Comparison of ENCODE assay signal across 8 cellular contexts in genomic region chr1:23344987-23345472, GRCh38. TPM values are rescaled to one million over a fixed set of nuclear protein-coding genes. Genes with fewer than 3 reads are reported as not detected.
DNase-seq lines count a peak whose midpoint lies in the region; ATAC-seq, FAIRE-seq and TF ChIP-seq lines count a peak whose summit lies in the region.

No MANE protein-coding gene starts in this region.

- intact Hi-C loops in right cardiac atrium (cut with DNase I) = loop anchor here in 2 of 4 donors (10.0 kb wide), 1 partner anchor 60 kb away; no protein-coding TSS in a partner anchor

- FAIRE-seq in small intestine (lab: Jason Lieb, UNC) = no peak

- H3K14ac ChIP-seq in H9 (ENCODE audit: insufficient read depth, low read length) = peak overlapping the region; percentile 66

- no peak overlapping the region for H2BK120ac ChIP-seq in H9 (ENCODE audit: low read depth, low read length, poor library complexity, severe bottlenecking)

- H3K4me3 Mint-ChIP-seq in H9 (peak overlapping the region; percentile 94 to 97), WTC11 (peak overlapping the region; percentile 88)

- H3K9me3 ChIP-seq in H9 (ENCODE audit: control insufficient read depth, low read depth, low read length) = no peaks in the 10 kb centered on the region
- no peaks in the 10 kb centered on the region for H3K9me3 ChIP-seq in right cardiac atrium (ENCODE audit: control insufficient read depth, low read length)
- no peaks in the 10 kb centered on the region for H3K9me3 ChIP-seq in small intestine (ENCODE audit: control insufficient read depth, low read depth)

- H4K20me1 ChIP-seq in H9 (ENCODE audit: control insufficient read depth, insufficient read depth, insufficient read length) = no peaks in the 10 kb centered on the region

- no peak overlapping the region for H2AK5ac ChIP-seq in H9 (ENCODE audit: insufficient read length, low read length)

- H2BK5ac ChIP-seq in H9 (ENCODE audit: insufficient read length, low read length) = no peak overlapping the region

- H3K79me2 ChIP-seq in ACC112 (ENCODE audit: control insufficient read depth, insufficient read depth, low read length, unreplicated experiment) (peaks cover 38% of the 10 kb centered on the region), H9 (ENCODE audit: insufficient read depth, low read length) (peaks cover 29% of the 10 kb centered on the region; the same call in 1 of the 2 replicates)

- H3K4ac ChIP-seq in H9 (ENCODE audit: low read depth, low read length) = no peak overlapping the region; the same call in 1 of the 2 replicates

- H3K4me2 ChIP-seq in H9 (ENCODE audit: insufficient read depth, insufficient read length, low read length) = peak overlapping the region; percentile 89

- H2AFZ ChIP-seq in ACC112 (ENCODE audit: low read length, unreplicated experiment) (peak overlapping the region; percentile 74), H9 (ENCODE audit: low read length) (peak overlapping the region; percentile 59)

- H3K36me3 Mint-ChIP-seq in H9 (ENCODE audit: insufficient read depth in 1 of 3, low read depth in 3 of 3) (no peaks in the 10 kb centered on the region; a peak in 3 of 7 replicates), WTC11 (no peaks in the 10 kb centered on the region; the same call in 1 of the 2 replicates)

- CTCF ChIA-PET in WTC11 (lab: Charles Lee) = interaction anchor here (0.8 to 1.7 kb wide), 12 partner anchors 13 to 346 kb away, joined by 3 to 22 read pairs (median 6); partner anchors contain the start of genes HTR1D, RPL11 and ZNF436

- H3K18ac ChIP-seq in H9 (ENCODE audit: insufficient read length, low read depth, low read length) = peak overlapping the region; percentile 78

- H3K9ac ChIP-seq in H9 (ENCODE audit: extremely low read depth, insufficient read length, low read length) = peak overlapping the region; percentile 81

- peaks cover 11% of the 10 kb centered on the region for H3K23me2 ChIP-seq in H9 (ENCODE audit: insufficient read length, low read depth, low read length, poor library complexity, severe bottlenecking)

- no peak overlapping the region for H4K8ac ChIP-seq in H9 (replicated peaks; ENCODE audit: insufficient read length, low read depth, low read length)

- H3K79me1 ChIP-seq in H9 (ENCODE audit: insufficient read depth, low read depth, low read length, poor library complexity, severe bottlenecking) = no peaks in the 10 kb centered on the region

- H3K23ac ChIP-seq in H9 (ENCODE audit: insufficient read length, low read depth, low read length) = no peak overlapping the region

- H2BK15ac ChIP-seq in H9 (ENCODE audit: low read depth, low read length) = no peak overlapping the region

- TF ChIP-seq CTCF in H9 (conservative IDR thresholded peaks at IDR 0.05) (no peak), WTC11 (IDR thresholded peaks at IDR 0.05) (no peak)

- ATAC-seq in WTC11 = no peak
- ATAC-seq in right cardiac atrium = peak in 1 of 2 donors; percentile 0
- no peak for ATAC-seq in GM19455 (IDR thresholded peaks at IDR 0.05; ENCODE audit: unreplicated experiment)

- peak overlapping the region; percentile 85 to 97 (median 96) for H3K27ac Mint-ChIP-seq in H9
- peak overlapping the region; percentile 99 for H3K27ac Mint-ChIP-seq in WTC11

- no peak overlapping the region for H3T11ph ChIP-seq in H9 (ENCODE audit: low read length)

- H4K5ac ChIP-seq in H9 (ENCODE audit: insufficient read length, low read depth, low read length) = no peak overlapping the region

- H3K4me1 ChIP-seq in ACC112 (ENCODE audit: control insufficient read depth, insufficient read depth, low read length, unreplicated experiment) (peaks cover 16% of the 10 kb centered on the region), H9 (ENCODE audit: insufficient read depth, low read length) (peaks cover 3% of the 10 kb centered on the region; the same call in 1 of the 2 replicates), right cardiac atrium (ENCODE audit: control insufficient read depth, insufficient read depth, low read length) (no peaks in the 10 kb centered on the region), small intestine (ENCODE audit: control insufficient read depth in 2 of 2, insufficient read depth in 1 of 2, low read depth in 1 of 2, low read length in 1 of 2) (peaks cover 0 to 6% of the 10 kb centered on the region in 2 donors)

- no peak overlapping the region for H4K91ac ChIP-seq in H9 (ENCODE audit: insufficient read length, low read depth, low read length)

- H3K4me3 ChIP-seq in ACC112 (ENCODE audit: low read depth, low read length) = peak overlapping the region; percentile 80
- peak overlapping the region; percentile 60 for H3K4me3 ChIP-seq in right cardiac atrium (ENCODE audit: low read length)
- H3K4me3 ChIP-seq in small intestine (ENCODE audit: low read depth in 1 of 2, low read length in 2 of 2) = peak overlapping the region; percentile 51 to 90

- WGBS in H9 (ENCODE audit: extremely low coverage, insufficient read length, low lambda C conversion rate) = no CpG with 5 or more reads among the region's 8 CpGs
- WGBS in right cardiac atrium = 25% methylated on average over 8 of the region's 8 CpGs
- 28 to 47% (median 46%) methylated on average over 8 of the region's 8 CpGs for WGBS in small intestine, 3 donors

- H3K9me3 Mint-ChIP-seq in H9 (no peaks in the 10 kb centered on the region), WTC11 (no peaks in the 10 kb centered on the region)

- POLR2A ChIA-PET in WTC11 (lab: Charles Lee) = interaction anchor here (0.6 to 1.6 kb wide), 9 partner anchors 10 to 273 kb away, joined by 3 to 22 read pairs (median 5); no protein-coding TSS in a partner anchor

- H2BK12ac ChIP-seq in H9 (ENCODE audit: insufficient read length, low read depth, low read length) = no peak overlapping the region

- H3K27ac ChIP-seq in ACC112 (ENCODE audit: low read depth, low read length) (peak overlapping the region; percentile 97), H9 (ENCODE audit: insufficient read length, low read depth, low read length) (peak overlapping the region; percentile 35), right cardiac atrium (ENCODE audit: low read length) (peak overlapping the region; percentile 80), small intestine (ENCODE audit: low read depth in 1 of 2, low read length in 1 of 2) (peak overlapping the region; percentile 57 to 95)

- DNase-seq in H9 = no peak
- no peak for DNase-seq in WTC11 (ENCODE audit: low spot score)
- no peak for DNase-seq in right cardiac atrium
- no peak for DNase-seq in small intestine
- DNase-seq in COLO829 (ENCODE audit: low spot score) = no peak
- DNase-seq in GF-D8 (lab: John Stamatoyannopoulos, UW) = no peak

- H3K27me3 Mint-ChIP-seq in H9 (ENCODE audit: low read depth) = peaks cover 50% of the 10 kb centered on the region
- H3K27me3 Mint-ChIP-seq in WTC11 (ENCODE audit: low read depth) = peaks cover 54% of the 10 kb centered on the region

- H3K4me1 Mint-ChIP-seq in H9 = peaks cover 30 to 34% of the 10 kb centered on the region in 2 experiments
- peaks cover 37% of the 10 kb centered on the region for H3K4me1 Mint-ChIP-seq in WTC11

- no peak overlapping the region for H2BK20ac ChIP-seq in H9 (ENCODE audit: low read depth, low read length, poor library complexity, severe bottlenecking)

- H3K36me3 ChIP-seq in ACC112 (ENCODE audit: insufficient read depth, low read length) (0 out of 2 replicates have a peak, but pooled peaks cover 4% of the 10 kb centered on the region), small intestine (ENCODE audit: control insufficient read depth in 2 of 2, insufficient read depth in 2 of 2, low read length in 2 of 2) (no peaks in the 10 kb centered on the region)

- H3K56ac ChIP-seq in H9 (ENCODE audit: insufficient read length, low read depth, low read length) = no peak overlapping the region

- H3K27me3 ChIP-seq in ACC112 (ENCODE audit: insufficient read depth, low read length) (no peaks in the 10 kb centered on the region), H9 (ENCODE audit: insufficient read depth, low read length) (peaks cover 8% of the 10 kb centered on the region; the same call in 1 of the 2 replicates), right cardiac atrium (ENCODE audit: control insufficient read depth, insufficient read depth) (no peaks in the 10 kb centered on the region), small intestine (ENCODE audit: control insufficient read depth in 2 of 2, insufficient read depth in 2 of 2, low read length in 2 of 2) (no peaks in the 10 kb centered on the region)

TF ChIP-seq in WTC11, 78 proteins besides CTCF, POLR2A, EP300 and RAD21 (continues in another document):
- TF ChIP-seq NR1H2 (CRISPR knock-in tag; IDR thresholded peaks at IDR 0.05) (no peak), ATF1 (CRISPR knock-in tag; IDR thresholded peaks at IDR 0.05) (no peak), KAT7 (CRISPR knock-in tag; IDR thresholded peaks at IDR 0.05; ENCODE audit: borderline replicate concordance) (no peak), NR2C2 (CRISPR knock-in tag; IDR thresholded peaks at IDR 0.05) (no peak), MYBL2 (CRISPR knock-in tag; IDR thresholded peaks at IDR 0.05) (no peak), ERG (CRISPR knock-in tag; IDR thresholded peaks at IDR 0.05) (no peak)
- TF ChIP-seq, protein P1, sequence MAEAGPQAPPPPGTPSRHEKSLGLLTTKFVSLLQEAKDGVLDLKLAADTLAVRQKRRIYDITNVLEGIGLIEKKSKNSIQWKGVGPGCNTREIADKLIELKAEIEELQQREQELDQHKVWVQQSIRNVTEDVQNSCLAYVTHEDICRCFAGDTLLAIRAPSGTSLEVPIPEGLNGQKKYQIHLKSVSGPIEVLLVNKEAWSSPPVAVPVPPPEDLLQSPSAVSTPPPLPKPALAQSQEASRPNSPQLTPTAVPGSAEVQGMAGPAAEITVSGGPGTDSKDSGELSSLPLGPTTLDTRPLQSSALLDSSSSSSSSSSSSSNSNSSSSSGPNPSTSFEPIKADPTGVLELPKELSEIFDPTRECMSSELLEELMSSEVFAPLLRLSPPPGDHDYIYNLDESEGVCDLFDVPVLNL (CRISPR knock-in tag; IDR thresholded peaks at IDR 0.05; ENCODE audit: borderline replicate concordance, low read depth) = no peak

RNA-seq across cellular contexts. Expression of gene HNRNPR, which starts 0.9 kb away (rescaled TPM):
- total RNA-seq in H9 (2021) (196 and 197 TPM in 2 replicates), WTC11 (2021) (157 to 178 TPM (median 170 TPM) in 3 replicates), right cardiac atrium (10 to 100 TPM; 59.8 to 73.7 (median 62.1) TPM)
- polyA plus RNA-seq in right cardiac atrium (50.8 TPM), small intestine (100 to 1,000 TPM in 1 of 3 donors, 10 to 100 TPM in 2; 47.8 to 101 (median 55.2) TPM)

RNA-seq across cellular contexts. Expression of gene ZNF436, which starts 24.6 kb away (rescaled TPM):
- 0.44 and 0.52 TPM in 2 replicates for total RNA-seq in H9 (2021)
- total RNA-seq in WTC11 (2021) = 1.3 to 1.7 TPM (median 1.6 TPM) in 3 replicates
- total RNA-seq in right cardiac atrium = 10 to 100 TPM; 11.3 to 13.8 (median 12.7) TPM
- 4.4 TPM for polyA plus RNA-seq in right cardiac atrium
- 1 to 10 TPM; 3.8 to 4.9 (median 4.0) TPM for polyA plus RNA-seq in small intestine

Comparison
In these comparisons a context has a peak if more than half of its experiments do, and no peak if none do; other contexts are left out.
1. H3K27ac ChIP-seq: peak in every context shown above with its lines; median percentile 97 in ACC112; 80 in right cardiac atrium; 76 in small intestine; 35 in H9.